Comparison of ENCODE assay signal across 9 cellular contexts in genomic region chr16:55502801-55503366, GRCh38. TPM values are rescaled to one million over a fixed set of nuclear protein-coding genes. Genes with fewer than 3 reads are reported as not detected.
DNase-seq lines count a peak whose midpoint lies in the region; ATAC-seq, FAIRE-seq and TF ChIP-seq lines count a peak whose summit lies in the region.
"Had no signal": no experiment of that assay in that cellular context is flagged by ENCODE, and none has a peak within 500 bp of the region (broad histone marks: within the 10 kb centered on the region; RNA-seq: fewer than 3 reads in every experiment).

No MANE protein-coding gene starts in this region.

- ATAC-seq in CD4-positive, alpha-beta T cell (ENCODE audit: poor library complexity), result no peak
- ATAC-seq in HG03196 (IDR thresholded peaks at IDR 0.05; ENCODE audit: unreplicated experiment), result no peak
- ATAC-seq in HG03025 (IDR thresholded peaks at IDR 0.05; ENCODE audit: low FRiP score, unreplicated experiment), result no peak

- no peaks in the 10 kb centered on the region for H3K36me3 Mint-ChIP-seq in CD4-positive, alpha-beta T cell (ENCODE audit: low read depth)

- H3K27ac ChIP-seq in liver (ENCODE audit: low read depth in 1 of 2, low read length in 2 of 2), result no peak overlapping the region
- no peak overlapping the region for H3K27ac ChIP-seq in CD4-positive, alpha-beta T cell (ENCODE audit: low read depth, low read length)

- H3K4me3 ChIP-seq in cardiac fibroblast (replicated peaks in 1 of 2; ENCODE audit: low read depth in 2 of 2, low read length in 2 of 2) (no peak overlapping the region), liver (ENCODE audit: low read depth in 1 of 3, low read length in 3 of 3) (no peak overlapping the region)

- no peaks in the 10 kb centered on the region for H3K9me3 Mint-ChIP-seq in CD4-positive, alpha-beta T cell

- no peaks in the 10 kb centered on the region for H3K9me3 ChIP-seq in liver (ENCODE audit: control insufficient read depth in 4 of 4, low read length in 3 of 4)
- H3K9me3 ChIP-seq in CD4-positive, alpha-beta T cell (ENCODE audit: control insufficient read depth, low read length), result no peaks in the 10 kb centered on the region

- H3K27ac Mint-ChIP-seq in CD4-positive, alpha-beta T cell, result no peak overlapping the region

- POLR2A ChIA-PET in CD4-positive, alpha-beta T cell (lab: Charles Lee), result no interaction called here

- H3K36me3 ChIP-seq in liver (ENCODE audit: control insufficient read depth in 4 of 4, insufficient read depth in 3 of 4, low read depth in 1 of 4, low read length in 3 of 4), result no peaks in the 10 kb centered on the region

- intact Hi-C loops in CD4-positive, alpha-beta T cell (cut with DNase I, micrococcal nuclease), result no loop called here

- CTCF ChIA-PET in CD4-positive, alpha-beta T cell (lab: Charles Lee), result no interaction called here

- no peaks in the 10 kb centered on the region for H3K27me3 ChIP-seq in liver (ENCODE audit: control insufficient read depth in 4 of 4, insufficient read depth in 4 of 4, low read length in 3 of 4)
- no peaks in the 10 kb centered on the region for H3K27me3 ChIP-seq in CD4-positive, alpha-beta T cell (ENCODE audit: control insufficient read depth, insufficient read depth, low read length)

- DNase-seq in A172 (ENCODE audit: low spot score) (peak; percentile 87), NCI-H1092 (lab: John Stamatoyannopoulos, UW) (peak; percentile 93), cardiac fibroblast (ENCODE audit: low read depth in 2 of 2) (peak; percentile 93 to 98), urothelium cell line (ENCODE audit: low spot score) (peak; percentile 86)
- no peak for DNase-seq in CD4-positive, alpha-beta T cell

- FAIRE-seq in urothelium cell line (lab: Jason Lieb, UNC), result peak; percentile 42
- FAIRE-seq: TTC549 had no signal

- no peak for TF ChIP-seq CTCF in cardiac fibroblast (IDR thresholded peaks at IDR 0.05; ENCODE audit: low read depth, low read length)
- peak; percentile 17 for TF ChIP-seq CTCF in liver (IDR thresholded peaks at IDR 0.05; ENCODE audit: low read depth, low read length, missing input control)
- TF ChIP-seq CTCF in CD4-positive, alpha-beta T cell (IDR thresholded peaks at IDR 0.05), result no peak

- peaks cover 17% of the 10 kb centered on the region for H3K4me1 Mint-ChIP-seq in CD4-positive, alpha-beta T cell (ENCODE audit: low read depth)

- H3K4me1 ChIP-seq in liver (ENCODE audit: control insufficient read depth in 4 of 4, insufficient read depth in 4 of 4, low read length in 3 of 4), result peaks cover 5 to 15% (median 13%) of the 10 kb centered on the region in 4 donors

- peak; percentile 56 to 61 for TF ChIP-seq RAD21 in liver (IDR thresholded peaks at IDR 0.05)

- 27% methylated on average over 13 of the region's 13 CpGs for WGBS in liver

- no peak overlapping the region for H3K4me3 Mint-ChIP-seq in CD4-positive, alpha-beta T cell

- H3K9ac ChIP-seq in liver (ENCODE audit: low read depth in 1 of 2, low read length in 2 of 2), result no peak overlapping the region

- H3K27me3 Mint-ChIP-seq in CD4-positive, alpha-beta T cell, result peaks cover 8% of the 10 kb centered on the region

TF ChIP-seq in liver, 16 proteins besides CTCF, POLR2A, EP300 and RAD21:
- no peak for TF ChIP-seq FOXA1 (IDR thresholded peaks at IDR 0.05)
- TF ChIP-seq HNF4A (conservative IDR thresholded peaks at IDR 0.05), result peak; percentile 68 to 75
- peak; percentile 54 to 69 for TF ChIP-seq RXRA (IDR thresholded peaks at IDR 0.05)
- peak; percentile 68 for TF ChIP-seq SP1 (IDR thresholded peaks at IDR 0.05)
- TF ChIP-seq HNF4G (IDR thresholded peaks at IDR 0.05), result peak; percentile 24
- no peak for TF ChIP-seq ATF3 (IDR thresholded peaks at IDR 0.05)
- peak; percentile 9 to 53 for TF ChIP-seq JUND (IDR thresholded peaks at IDR 0.05)
- TF ChIP-seq EGR1 (IDR thresholded peaks at IDR 0.05; ENCODE audit: low read depth in 2 of 2), result no peak
- no peak for TF ChIP-seq ZBTB33 (IDR thresholded peaks at IDR 0.05)
- TF ChIP-seq YY1 (IDR thresholded peaks at IDR 0.05), result peak; percentile 33
- TF ChIP-seq REST (IDR thresholded peaks at IDR 0.05), result peak; percentile 35
- no peak for TF ChIP-seq TAF1 (conservative IDR thresholded peaks at IDR 0.05)
- peak in 1 of 2 donors; percentile 17 for TF ChIP-seq GABPA (IDR thresholded peaks at IDR 0.05 in 1 of 2, conservative IDR thresholded peaks at IDR 0.05 in 1 of 2)
- no peak for TF ChIP-seq FOXA2 (IDR thresholded peaks at IDR 0.05)
- no peak for TF ChIP-seq MAX (IDR thresholded peaks at IDR 0.05)
- peak; percentile 99 for TF ChIP-seq NR2F2 (IDR thresholded peaks at IDR 0.05)

RNA-seq across cellular contexts. Expression of gene LPCAT2, which starts 6.0 kb away (rescaled TPM):
- 18.6 and 20.2 TPM in 2 replicates for total RNA-seq in A172 (2014; rRNA removed; shearing (Covaris generic))
- 1 to 10 TPM; 4.1 to 4.2 TPM for total RNA-seq in liver
- 1 to 10 TPM in 1 of 2 donors, under 1 TPM in 1; 0.96 to 1.2 TPM for polyA plus RNA-seq in liver
- under 1 TPM; 0.22 to 0.36 TPM for total RNA-seq in CD4-positive, alpha-beta T cell

RNA-seq across cellular contexts. Expression of gene MMP2, which starts 23.9 kb away (rescaled TPM):
- total RNA-seq in A172 (2014; rRNA removed; shearing (Covaris generic)), result 85.0 and 103 TPM in 2 replicates
- total RNA-seq in liver, result 1 to 10 TPM; 4.6 to 6.3 TPM
- 1 to 10 TPM; 2.8 to 6.0 TPM for polyA plus RNA-seq in liver
- total RNA-seq in CD4-positive, alpha-beta T cell, result not detected

Comparison
In these comparisons a context has a peak if more than half of its experiments do, and no peak if none do; other contexts are left out.
1. DNase-seq: peak in A172 (single experiment), NCI-H1092 (single experiment), cardiac fibroblast (2 of 2) and urothelium cell line (single experiment); none in CD4-positive, alpha-beta T cell (0 of 10).
2. RNA of gene MMP2, which starts 23.9 kb away (total RNA-seq): 85.0 to 103 TPM in A172; 4.6 to 6.3 TPM in liver and not detected in CD4-positive, alpha-beta T cell; every median in the first group is over 10 times any median in the second.